ENCODE assay signal across 7 cellular contexts in the genomic region with DNA sequence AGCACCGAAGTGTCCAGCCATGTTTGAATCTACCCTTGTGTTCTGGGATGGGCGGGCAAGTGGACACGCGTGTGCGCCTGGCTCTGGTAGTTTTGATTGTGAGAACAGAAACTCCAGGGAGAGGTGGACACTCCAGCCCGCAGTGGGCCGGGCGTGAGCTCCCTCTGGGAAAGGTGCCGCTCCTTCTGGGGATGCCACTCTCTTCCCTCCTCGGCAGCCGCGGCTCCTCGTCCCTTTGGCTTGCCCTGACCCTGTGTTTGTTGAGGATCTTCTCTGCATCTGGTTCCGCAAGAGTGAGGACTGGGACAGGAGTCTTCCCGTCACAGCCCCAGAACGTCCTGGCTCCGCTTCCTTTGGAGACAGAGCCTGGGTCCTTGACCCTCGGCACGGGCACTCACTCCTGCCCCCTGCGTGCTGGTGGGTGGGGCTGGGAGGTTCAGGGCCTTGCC. TPM values are rescaled to one million over a fixed set of nuclear protein-coding genes. Genes with fewer than 3 reads are reported as not detected.
DNase-seq lines count a peak whose midpoint lies in the region; ATAC-seq and TF ChIP-seq lines count a peak whose summit lies in the region.

No MANE protein-coding gene starts in this region.

- no peaks in the 10 kb centered on the region for H3K9me3 Mint-ChIP-seq in activated CD8-positive, alpha-beta T cell treated with anti-CD3 and anti-CD28 coated beads for 36 hours

- no peaks in the 10 kb centered on the region for H3K36me3 ChIP-seq in iPS-18a (ENCODE audit: control insufficient read depth, low read depth, low read length)
- peaks cover 0 to 45% (median 2%) of the 10 kb centered on the region in 6 donors for H3K36me3 ChIP-seq in spleen

- intact Hi-C loops in activated CD8-positive, alpha-beta T cell treated with anti-CD3 and anti-CD28 coated beads for 36 hours (cut with micrococcal nuclease) = loop anchor here (10.0 kb wide), 1 partner anchor 264 kb away; no protein-coding TSS in a partner anchor
- intact Hi-C loops in spleen (cut with DNase I; ENCODE audit: low total_unique reads) = loop anchor here (10.0 kb wide), 1 partner anchor 264 kb away; no protein-coding TSS in a partner anchor

- POLR2A ChIA-PET in activated CD8-positive, alpha-beta T cell treated with anti-CD3 and anti-CD28 coated beads for 36 hours (lab: Charles Lee) = interaction anchor here (0.9 to 1.5 kb wide), 5 partner anchors 10 to 288 kb away, joined by 3 to 5 read pairs (median 4); no protein-coding TSS in a partner anchor

- H3K4me3 Mint-ChIP-seq in activated CD8-positive, alpha-beta T cell treated with anti-CD3 and anti-CD28 coated beads for 36 hours = peak overlapping the region; percentile 97

- peak overlapping the region; percentile 88 for H3K27ac ChIP-seq in HL-60 (replicated peaks)
- no peak overlapping the region for H3K27ac ChIP-seq in iPS-18a (ENCODE audit: low read length)
- H3K27ac ChIP-seq in spleen = peak overlapping the region in 6 of 8 donors; percentile 96 to 100 (median 98)

- WGBS in spleen, 5 donors = 63 to 76% (median 70%) methylated on average over 16 to 20 of the region's 20 CpGs

- peaks cover 65% of the 10 kb centered on the region for H3K36me3 Mint-ChIP-seq in activated CD8-positive, alpha-beta T cell treated with anti-CD3 and anti-CD28 coated beads for 36 hours (ENCODE audit: low read depth)

- peaks cover 73% of the 10 kb centered on the region for H3K4me1 Mint-ChIP-seq in activated CD8-positive, alpha-beta T cell treated with anti-CD3 and anti-CD28 coated beads for 36 hours (ENCODE audit: low read depth)

- no peak overlapping the region for H3K9ac ChIP-seq in iPS-18a (ENCODE audit: low read length)

- peak overlapping the region; percentile 86 for H3K4me3 ChIP-seq in HL-60 (replicated peaks; ENCODE audit: insufficient read depth, low read length)
- peak overlapping the region; percentile 81 for H3K4me3 ChIP-seq in iPS-18a (ENCODE audit: low read length)
- H3K4me3 ChIP-seq in spleen = peak overlapping the region in 7 of 8 donors; percentile 92 to 100 (median 97)

- in situ Hi-C loops in ACHN (cut with HindIII; ENCODE audit: low pct_ligation_motif_present, low pct_unique_long_range_greater_than_20kb, low sequenced_read_pairs) = no loop called here

- TF ChIP-seq POLR2A in spleen (IDR thresholded peaks at IDR 0.05) = no peak

- DNase-seq in HL-60 (ENCODE audit: low read depth in 1 of 2, low spot score in 1 of 2) (peak in 1 of 2 experiments; percentile 23), spleen (peak; percentile 85), ACHN (no peak), NCI-H345 treated with DMSO at 0.1 percent for 48 hours (lab: John Stamatoyannopoulos, UW; ENCODE audit: unreplicated experiment) (no peak), NCI-H1930 (lab: John Stamatoyannopoulos, UW) (no peak)
- DNase-seq in activated CD8-positive, alpha-beta T cell treated with anti-CD3 and anti-CD28 coated beads for 36 hours = no peak

- H3K9me3 ChIP-seq in iPS-18a (ENCODE audit: control insufficient read depth, low read depth, low read length) (no peaks in the 10 kb centered on the region), spleen (no peaks in the 10 kb centered on the region)

- CTCF ChIA-PET in activated CD8-positive, alpha-beta T cell treated with anti-CD3 and anti-CD28 coated beads for 36 hours (lab: Charles Lee) = interaction anchor here (1.6 kb wide), 1 partner anchor 302 kb away, joined by 4 read pairs; no protein-coding TSS in a partner anchor

- H3K27me3 ChIP-seq in HL-60 (ENCODE audit: insufficient read depth, poor library complexity, severe bottlenecking) (no peaks in the 10 kb centered on the region), iPS-18a (ENCODE audit: control insufficient read depth, insufficient read depth, low read length) (no peaks in the 10 kb centered on the region), spleen (replicated peaks in 1 of 7) (no peaks in the 10 kb centered on the region)

- H3K27me3 Mint-ChIP-seq in activated CD8-positive, alpha-beta T cell treated with anti-CD3 and anti-CD28 coated beads for 36 hours = no peaks in the 10 kb centered on the region

- peak overlapping the region; percentile 96 for H3K27ac Mint-ChIP-seq in activated CD8-positive, alpha-beta T cell treated with anti-CD3 and anti-CD28 coated beads for 36 hours

- no peak for ATAC-seq in activated CD8-positive, alpha-beta T cell treated with anti-CD3 and anti-CD28 coated beads for 36 hours

- no peak for TF ChIP-seq CTCF in HL-60 (IDR thresholded peaks at IDR 0.05; ENCODE audit: insufficient read depth, low read length)
- no peak for TF ChIP-seq CTCF in activated CD8-positive, alpha-beta T cell treated with anti-CD3 and anti-CD28 coated beads for 36 hours (IDR thresholded peaks at IDR 0.05)
- TF ChIP-seq CTCF in spleen (IDR thresholded peaks at IDR 0.05 in 8 of 11, conservative IDR thresholded peaks at IDR 0.05 in 3 of 11) = no peak

- H3K4me1 ChIP-seq in iPS-18a (ENCODE audit: control insufficient read depth, low read depth, low read length) (peaks cover 5% of the 10 kb centered on the region), spleen (peaks cover 33 to 84% (median 71%) of the 10 kb centered on the region in 6 donors)

RNA-seq across cellular contexts. Expression of a gene that starts 1.3 kb away (rescaled TPM):
- total RNA-seq in activated CD8-positive, alpha-beta T cell treated with anti-CD3 and anti-CD28 coated beads for 36 hours = 10 to 100 TPM; 54.9 to 55.6 TPM
- total RNA-seq in spleen = 10 to 100 TPM; 24.5 to 54.6 (median 30.5) TPM
- 10 to 100 TPM; 13.6 to 20.8 (median 18.0) TPM for polyA plus RNA-seq in spleen
